9 cellular contexts compared by ENCODE assay signal in genomic region chr3:45034612-45035252, GRCh38. TPM values are rescaled to one million over a fixed set of nuclear protein-coding genes. Genes with fewer than 3 reads are reported as not detected.
A peak's percentile ranks its signal among the peaks of the same experiment; 100 is the strongest.
DNase-seq lines count a peak whose midpoint lies in the region; ATAC-seq and TF ChIP-seq lines count a peak whose summit lies in the region.
"Had no signal": no experiment of that assay in that cellular context is flagged by ENCODE, and none has a peak within 500 bp of the region (broad histone marks: within the 10 kb centered on the region; RNA-seq: fewer than 3 reads in every experiment).

No MANE protein-coding gene starts in this region.

- peak overlapping the region; percentile 64 for H3K4me3 Mint-ChIP-seq in T-helper 2 cell treated with Interferon-gamma antibody and Interleukin-4, amounts not matched to agents 5 μg/mL and 100 μg/mL, for 36 hours

- no peaks in the 10 kb centered on the region for H3K9me3 Mint-ChIP-seq in T-helper 2 cell treated with Interferon-gamma antibody and Interleukin-4, amounts not matched to agents 5 μg/mL and 100 μg/mL, for 36 hours

- H3K27me3 ChIP-seq in right atrium auricular region (no peaks in the 10 kb centered on the region), stomach smooth muscle (ENCODE audit: control insufficient read depth in 1 of 2, insufficient read depth in 2 of 2, low read length in 2 of 2) (no peaks in the 10 kb centered on the region)

- H3K36me3 ChIP-seq in right atrium auricular region: peaks cover 13% of the 10 kb centered on the region
- H3K36me3 ChIP-seq in stomach smooth muscle (ENCODE audit: control insufficient read depth in 2 of 2, insufficient read depth in 2 of 2, low read length in 2 of 2): peaks cover 0 to 13% of the 10 kb centered on the region in 2 donors

- peaks cover 0 to 54% of the 10 kb centered on the region in 2 donors for H3K4me1 ChIP-seq in right atrium auricular region
- peaks cover 34% of the 10 kb centered on the region for H3K4me1 ChIP-seq in stomach smooth muscle (ENCODE audit: control insufficient read depth, insufficient read depth, low read length)

- H3K4me3 ChIP-seq in right atrium auricular region: no peak overlapping the region
- no peak overlapping the region for H3K4me3 ChIP-seq in stomach smooth muscle (ENCODE audit: low read length in 2 of 2)

- peaks cover 21% of the 10 kb centered on the region for H3K4me1 Mint-ChIP-seq in T-helper 2 cell treated with Interferon-gamma antibody and Interleukin-4, amounts not matched to agents 5 μg/mL and 100 μg/mL, for 36 hours (ENCODE audit: low read depth)

- H3K27ac Mint-ChIP-seq in T-helper 2 cell treated with Interferon-gamma antibody and Interleukin-4, amounts not matched to agents 5 μg/mL and 100 μg/mL, for 36 hours: peak overlapping the region; percentile 68

- H3K36me3 Mint-ChIP-seq in T-helper 2 cell treated with Interferon-gamma antibody and Interleukin-4, amounts not matched to agents 5 μg/mL and 100 μg/mL, for 36 hours (ENCODE audit: low read depth): no peaks in the 10 kb centered on the region

- H3K27ac ChIP-seq in right atrium auricular region (peak overlapping the region; percentile 39 to 41), stomach smooth muscle (ENCODE audit: low read length) (peak overlapping the region; percentile 49)
- H3K27ac ChIP-seq: 22Rv1 had no signal

- H3K9me3 ChIP-seq in right atrium auricular region: no peaks in the 10 kb centered on the region
- no peaks in the 10 kb centered on the region for H3K9me3 ChIP-seq in stomach smooth muscle (ENCODE audit: control insufficient read depth in 2 of 2, low read length in 2 of 2)

- H3K27me3 Mint-ChIP-seq in T-helper 2 cell treated with Interferon-gamma antibody and Interleukin-4, amounts not matched to agents 5 μg/mL and 100 μg/mL, for 36 hours (ENCODE audit: low read depth): peaks cover 17% of the 10 kb centered on the region

- H3K9ac ChIP-seq in stomach smooth muscle (ENCODE audit: low read length in 2 of 2): no peak overlapping the region

- no peak for TF ChIP-seq CTCF in right atrium auricular region (IDR thresholded peaks at IDR 0.05)

- DNase-seq in NCI-H1417 (lab: John Stamatoyannopoulos, UW) (peak in 2 of 3 experiments; percentile 21 to 49), NCI-H1417 treated with DMSO at 0.1 percent for 48 hours (lab: John Stamatoyannopoulos, UW) (no peak), right atrium auricular region (ENCODE audit: low spot score) (peak; percentile 81), NCI-H2171 (lab: John Stamatoyannopoulos, UW) (no peak)
- peak; percentile 56 for DNase-seq in T-helper 2 cell treated with Interferon-gamma antibody and Interleukin-4, amounts not matched to agents 5 μg/mL and 100 μg/mL, for 36 hours (ENCODE audit: low spot score)
- DNase-seq in effector CD8-positive, alpha-beta T cell (lab: John Stamatoyannopoulos, UW): no peak

- ATAC-seq in HG03520 (IDR thresholded peaks at IDR 0.05; ENCODE audit: unreplicated experiment): no peak

RNA-seq across cellular contexts. Expression of gene CLEC3B, which starts 8.6 kb away (rescaled TPM):
- 100 to 1,000 TPM; 138 to 180 TPM for total RNA-seq in right atrium auricular region

RNA-seq across cellular contexts. Expression of gene EXOSC7, which starts 58.7 kb away (rescaled TPM):
- 10 to 100 TPM; 38.9 to 52.5 TPM for total RNA-seq in right atrium auricular region

RNA-seq across cellular contexts. Expression of gene ZDHHC3, which starts 58.8 kb away (rescaled TPM):
- 10 to 100 TPM; 40.6 to 60.5 TPM for total RNA-seq in right atrium auricular region

Comparison
In these comparisons a context has a peak if more than half of its experiments do, and no peak if none do; other contexts are left out.
1. DNase-seq: peak in NCI-H1417 (2 of 3), T-helper 2 cell treated with Interferon-gamma antibody and Interleukin-4, amounts not matched to agents 5 μg/mL and 100 μg/mL, for 36 hours (single experiment) and right atrium auricular region (single experiment); none in NCI-H1417 treated with DMSO at 0.1 percent for 48 hours (single experiment), effector CD8-positive, alpha-beta T cell (single experiment) and NCI-H2171 (single experiment).